In genomic region chr10:31929986-31930675, GRCh38 we compare ENCODE assay signal across 8 cellular contexts. TPM values are rescaled to one million over a fixed set of nuclear protein-coding genes. Genes with fewer than 3 reads are reported as not detected.
A peak's percentile ranks its signal among the peaks of the same experiment; 100 is the strongest.
DNase-seq lines count a peak whose midpoint lies in the region; ATAC-seq and TF ChIP-seq lines count a peak whose summit lies in the region.

No MANE protein-coding gene starts in this region.

- H4K20me1 ChIP-seq in DND-41 (ENCODE audit: insufficient read depth, low read length): no peaks in the 10 kb centered on the region

- peak overlapping the region; percentile 94 for H3K4me2 ChIP-seq in DND-41 (ENCODE audit: insufficient read depth, low read length)

- ATAC-seq in DND-41 (ENCODE audit: insufficient read depth, low read depth) (peak; percentile 66), GM21515 (IDR thresholded peaks at IDR 0.05; ENCODE audit: unreplicated experiment) (peak; percentile 31), aorta (ENCODE audit: low FRiP score) (no peak)

- H3K9ac ChIP-seq in DND-41 (ENCODE audit: low read depth, low read length) (peak overlapping the region; percentile 89), NT2/D1 (ENCODE audit: insufficient read length, low read depth) (no peak overlapping the region)

- H3K27me3 ChIP-seq in DND-41 (ENCODE audit: insufficient read depth, low read length, poor library complexity) (no peaks in the 10 kb centered on the region), NT2/D1 (ENCODE audit: insufficient read depth, insufficient read length) (no peaks in the 10 kb centered on the region), breast epithelium (no peaks in the 10 kb centered on the region), aorta (ENCODE audit: control insufficient read depth in 1 of 2, insufficient read depth in 2 of 2, low read length in 1 of 2) (no peaks in the 10 kb centered on the region)

- WGBS in mesodermal cell (ENCODE audit: insufficient coverage in 2 of 2), 2 experiments: 60% methylated on average over 2 to 4 of the region's 11 CpGs
- 2% methylated on average over 11 of the region's 11 CpGs for whole genome bisulfite sequencing in aorta, 2 donors

- no peaks in the 10 kb centered on the region for H3K9me3 ChIP-seq in DND-41 (ENCODE audit: insufficient read depth, low read length, severe bottlenecking)
- H3K9me3 ChIP-seq in NT2/D1 (ENCODE audit: insufficient read depth, low read length): no peaks in the 10 kb centered on the region
- H3K9me3 ChIP-seq in breast epithelium: no peaks in the 10 kb centered on the region
- no peaks in the 10 kb centered on the region for H3K9me3 ChIP-seq in mesodermal cell (ENCODE audit: control insufficient read depth, low read length)
- no peaks in the 10 kb centered on the region for H3K9me3 ChIP-seq in aorta (ENCODE audit: control insufficient read depth, low read length)

- H3K36me3 ChIP-seq in DND-41 (ENCODE audit: insufficient read depth, low read length) (no peaks in the 10 kb centered on the region; the same call in 1 of the 2 replicates), NT2/D1 (ENCODE audit: insufficient read depth, insufficient read length, low read length) (no peaks in the 10 kb centered on the region), breast epithelium (no peaks in the 10 kb centered on the region), mesodermal cell (ENCODE audit: control insufficient read depth, insufficient read depth, low read length) (no peaks in the 10 kb centered on the region), aorta (ENCODE audit: control insufficient read depth in 1 of 2, insufficient read depth in 2 of 2, low read length in 1 of 2) (no peaks in the 10 kb centered on the region)

- no peak for TF ChIP-seq POLR2A in breast epithelium (IDR thresholded peaks at IDR 0.05)

- H2AFZ ChIP-seq in DND-41 (ENCODE audit: low read depth, low read length): peak overlapping the region; percentile 92

- TF ChIP-seq CTCF in DND-41 (IDR thresholded peaks at IDR 0.05; ENCODE audit: borderline replicate concordance, extremely low read depth, low read length, poor library complexity, severe bottlenecking) (peak; percentile 17), breast epithelium (IDR thresholded peaks at IDR 0.05) (no peak)

- H3K79me2 ChIP-seq in DND-41 (ENCODE audit: insufficient read depth, low read length): peaks cover 38% of the 10 kb centered on the region

- H3K4me3 ChIP-seq in DND-41 (ENCODE audit: low read depth in 1 of 2, low read length in 2 of 2) (peak overlapping the region; percentile 41 to 83; a peak in 3 of 4 replicates), NT2/D1 (ENCODE audit: insufficient read length, low read depth) (peak overlapping the region; percentile 13), breast epithelium (peak overlapping the region; percentile 79 to 90 (median 81)), mesodermal cell (ENCODE audit: extremely low read depth, insufficient read depth, low read length, poor library complexity, severe bottlenecking) (peak overlapping the region; percentile 84), aorta (ENCODE audit: low read length in 2 of 2) (peak overlapping the region; percentile 69 to 98)

- H3K27ac ChIP-seq in DND-41 (ENCODE audit: low read length): peak overlapping the region; percentile 73
- H3K27ac ChIP-seq in breast epithelium: peak overlapping the region; percentile 94 to 98
- peak overlapping the region; percentile 95 for H3K27ac ChIP-seq in mesodermal cell (ENCODE audit: low read depth, low read length, severe bottlenecking)
- H3K27ac ChIP-seq in aorta (ENCODE audit: low read depth in 1 of 2, low read length in 2 of 2): peak overlapping the region; percentile 71 to 98

- H3K4me1 ChIP-seq in DND-41 (ENCODE audit: insufficient read depth, low read length) (peaks cover 37% of the 10 kb centered on the region), NT2/D1 (ENCODE audit: insufficient read depth, insufficient read length) (no peaks in the 10 kb centered on the region), breast epithelium (peaks cover 0 to 9% of the 10 kb centered on the region in 2 donors), mesodermal cell (ENCODE audit: control insufficient read depth, insufficient read depth, low read length, poor library complexity, severe bottlenecking) (peaks cover 8% of the 10 kb centered on the region), aorta (ENCODE audit: control insufficient read depth in 1 of 2, insufficient read depth in 2 of 2, low read length in 2 of 2) (peaks cover 0 to 2% of the 10 kb centered on the region in 2 donors)

- peak; percentile 63 for DNase-seq in DND-41
- DNase-seq in NT2/D1 (ENCODE audit: low read depth, low spot score): no peak
- DNase-seq in breast epithelium (ENCODE audit: low spot score in 2 of 2): no peak
- no peak for DNase-seq in aorta
- DNase-seq in OCI-M2 (lab: John Stamatoyannopoulos, UW; ENCODE audit: unreplicated experiment): no peak
- no peak for DNase-seq in retina

- intact Hi-C loops in breast epithelium (cut with DNase I; ENCODE audit: low total_unique reads) (no loop called here), aorta (cut with DNase I) (loop anchor here (2.0 to 5.0 kb wide), 2 partner anchors 47 to 68 kb away; no protein-coding TSS in a partner anchor)

RNA-seq across cellular contexts. Expression of gene ARHGAP12, which starts 1.5 kb away (rescaled TPM):
- 100 to 1,000 TPM in 1 of 3 donors, 10 to 100 TPM in 2; 40.0 to 102 (median 60.0) TPM for total RNA-seq in breast epithelium
- polyA plus RNA-seq in mesodermal cell (2013, experiment 1 of 2): 19.8 TPM
- 23.1 TPM for polyA plus RNA-seq in mesodermal cell (2013, experiment 2 of 2)
- 10 to 100 TPM; 23.6 to 34.6 TPM for total RNA-seq in aorta
- polyA plus RNA-seq in aorta: 10 to 100 TPM; 17.0 to 17.4 TPM

Comparison
In these comparisons a context has a peak if more than half of its experiments do, and no peak if none do; other contexts are left out.
1. H3K4me3 ChIP-seq: peak in every context shown above with its lines; median percentile 84 in mesodermal cell; 84 in aorta; 81 in breast epithelium; 62 in DND-41; 13 in NT2/D1.